In the genomic region with DNA sequence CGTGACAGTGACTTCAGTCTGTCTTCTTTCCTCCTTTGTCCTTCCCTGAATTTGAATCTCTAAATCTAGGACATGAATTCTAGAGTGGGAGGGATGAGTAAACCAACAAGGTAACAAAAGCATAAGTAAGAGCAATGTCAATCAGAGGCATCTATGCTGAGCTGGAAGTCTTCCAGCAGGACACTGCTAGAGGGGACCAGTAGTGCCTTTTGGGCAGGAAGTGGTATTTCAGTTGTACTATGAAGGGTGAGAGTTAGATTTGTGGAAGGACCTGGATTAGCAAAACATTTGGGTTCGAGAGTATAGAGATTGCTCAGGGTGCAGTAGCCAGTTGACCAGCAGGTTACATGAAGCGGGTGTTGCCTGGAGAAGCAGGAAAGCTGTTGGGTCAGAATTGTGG, we compare ENCODE assay signal across 21 cellular contexts. TPM values are rescaled to one million over a fixed set of nuclear protein-coding genes. Genes with fewer than 3 reads are reported as not detected.
DNase-seq lines count a peak whose midpoint lies in the region; ATAC-seq, FAIRE-seq and TF ChIP-seq lines count a peak whose summit lies in the region.
"Had no signal": no experiment of that assay in that cellular context is flagged by ENCODE, and none has a peak within 500 bp of the region (broad histone marks: within the 10 kb centered on the region; RNA-seq: fewer than 3 reads in every experiment).

No MANE protein-coding gene starts in this region.

- peaks cover 7% of the 10 kb centered on the region for H3K4me1 ChIP-seq in Karpas-422 (ENCODE audit: low read length)

- peaks cover 7% of the 10 kb centered on the region for H3K4me1 Mint-ChIP-seq in activated CD8-positive, alpha-beta memory T cell treated with anti-CD3 and anti-CD28 coated beads, Interleukin-2, amount 10 ng/mL, durations not matched to agents 7 days and 5 days
- peaks cover 4% of the 10 kb centered on the region for H3K4me1 Mint-ChIP-seq in nephron progenitor cell
- H3K4me1 Mint-ChIP-seq: CD4-positive, CD25-positive, alpha-beta regulatory T cell had no signal

- no peak overlapping the region for H3K27ac Mint-ChIP-seq in activated CD8-positive, alpha-beta memory T cell treated with anti-CD3 and anti-CD28 coated beads, Interleukin-2, amount 10 ng/mL, durations not matched to agents 7 days and 5 days
- H3K27ac Mint-ChIP-seq in nephron progenitor cell, result peak overlapping the region; percentile 6
- H3K27ac Mint-ChIP-seq: CD4-positive, CD25-positive, alpha-beta regulatory T cell; H9; IgD-negative memory B cell had no signal

- peak overlapping the region; percentile 60; the same call in 1 of the 2 replicates for H2AFZ ChIP-seq in Karpas-422 (ENCODE audit: low read length)

- CTCF ChIA-PET in activated CD8-positive, alpha-beta memory T cell treated with anti-CD3 and anti-CD28 coated beads, Interleukin-2, amount 10 ng/mL, durations not matched to agents 7 days and 5 days (lab: Charles Lee), result interaction anchor here (1.1 to 2.0 kb wide), 3 partner anchors 42 to 201 kb away, joined by 3 to 11 read pairs (median 3); no protein-coding TSS in a partner anchor

- no peaks in the 10 kb centered on the region for H3K9me2 ChIP-seq in Karpas-422 (replicated peaks; ENCODE audit: insufficient read depth, low read length)

- H3K27me3 ChIP-seq in Karpas-422 (ENCODE audit: low read length), result no peaks in the 10 kb centered on the region
- H3K27me3 ChIP-seq: BLaER1 treated with 17β-estradiol and CSF1 and Interleukin-3, amounts not matched to agents 10 nM and 100 nM had no signal

- ATAC-seq in activated CD8-positive, alpha-beta memory T cell treated with anti-CD3 and anti-CD28 coated beads, Interleukin-2, amount 10 ng/mL, durations not matched to agents 7 days and 5 days, result peak; percentile 70
- ATAC-seq in GM19328 (IDR thresholded peaks at IDR 0.05; ENCODE audit: unreplicated experiment) (no peak), GM18520 (IDR thresholded peaks at IDR 0.05; ENCODE audit: unreplicated experiment) (no peak)

- H3K9me3 Mint-ChIP-seq in activated CD8-positive, alpha-beta memory T cell treated with anti-CD3 and anti-CD28 coated beads, Interleukin-2, amount 10 ng/mL, durations not matched to agents 7 days and 5 days (ENCODE audit: low read depth), result no peaks in the 10 kb centered on the region
- H3K9me3 Mint-ChIP-seq in nephron progenitor cell, result no peaks in the 10 kb centered on the region
- H3K9me3 Mint-ChIP-seq: CD4-positive, CD25-positive, alpha-beta regulatory T cell; H9; IgD-negative memory B cell had no signal

- DNase-seq in activated CD8-positive, alpha-beta memory T cell treated with anti-CD3 and anti-CD28 coated beads, Interleukin-2, amount 10 ng/mL, durations not matched to agents 7 days and 5 days, result peak; percentile 47
- DNase-seq in activated CD8-positive, alpha-beta memory T cell treated with anti-CD3 and anti-CD28 coated beads for 24 hours, result no peak
- DNase-seq in GM12892 (ENCODE audit: insufficient read length) (no peak), Karpas-422 (no peak), nephron progenitor cell (no peak), NCI-H2227 (lab: John Stamatoyannopoulos, UW; ENCODE audit: unreplicated experiment) (no peak)
- DNase-seq: 8988T, AML-193, Calu3, DMS 273 treated with DMSO at 0.1 percent for 48 hours, EL, GOT3, H9 had no signal

- peak; percentile 72 for FAIRE-seq in GM12892 (lab: Jason Lieb, UNC)
- FAIRE-seq: G401.6 had no signal

- no peak for TF ChIP-seq CTCF in nephron progenitor cell (IDR thresholded peaks at IDR 0.05)

- no peaks in the 10 kb centered on the region for H3K79me2 ChIP-seq in Karpas-422 (ENCODE audit: low read length)

- H3K4me2 ChIP-seq in Karpas-422 (ENCODE audit: low read depth, low read length, poor library complexity, severe bottlenecking), result no peak overlapping the region
- H3K4me2 ChIP-seq: KMS-11 had no signal

- no peaks in the 10 kb centered on the region for H3K36me3 ChIP-seq in Karpas-422 (ENCODE audit: insufficient read depth, low read length)
- H3K36me3 ChIP-seq: BLaER1 treated with 17β-estradiol and CSF1 and Interleukin-3, amounts not matched to agents 10 nM and 100 nM had no signal

- no peaks in the 10 kb centered on the region for H3K9me3 ChIP-seq in Karpas-422 (ENCODE audit: low read length)
- H3K9me3 ChIP-seq: BLaER1 treated with 17β-estradiol and CSF1 and Interleukin-3, amounts not matched to agents 10 nM and 100 nM had no signal

- H4K20me1 ChIP-seq in Karpas-422 (ENCODE audit: insufficient read depth, low read depth, low read length), result no peaks in the 10 kb centered on the region
- H4K20me1 ChIP-seq: BLaER1 treated with 17β-estradiol and CSF1 and Interleukin-3, amounts not matched to agents 10 nM and 100 nM had no signal

- TF ChIP-seq POLR2A in GM12892 (IDR thresholded peaks at IDR 0.05; ENCODE audit: low read depth, low read length), result no peak

- H3K9ac ChIP-seq in Karpas-422 (ENCODE audit: low read length), result no peak overlapping the region
- H3K9ac ChIP-seq: BLaER1 treated with 17β-estradiol and CSF1 and Interleukin-3, amounts not matched to agents 10 nM and 100 nM; KMS-11 had no signal

- no peak overlapping the region for H3K4me3 ChIP-seq in Karpas-422 (ENCODE audit: low read length)
- H3K4me3 ChIP-seq: BLaER1 treated with 17β-estradiol and CSF1 and Interleukin-3, amounts not matched to agents 10 nM and 100 nM had no signal

- no peak overlapping the region for H3K27ac ChIP-seq in Karpas-422 (ENCODE audit: low read length)
- H3K27ac ChIP-seq: BLaER1 treated with 17β-estradiol and CSF1 and Interleukin-3, amounts not matched to agents 10 nM and 100 nM; KMS-11 had no signal

- H3K36me3 Mint-ChIP-seq in activated CD8-positive, alpha-beta memory T cell treated with anti-CD3 and anti-CD28 coated beads, Interleukin-2, amount 10 ng/mL, durations not matched to agents 7 days and 5 days, result no peaks in the 10 kb centered on the region
- no peaks in the 10 kb centered on the region for H3K36me3 Mint-ChIP-seq in nephron progenitor cell (ENCODE audit: low read depth)
- H3K36me3 Mint-ChIP-seq: CD4-positive, CD25-positive, alpha-beta regulatory T cell; IgD-negative memory B cell had no signal

- H3K4me3 Mint-ChIP-seq in activated CD8-positive, alpha-beta memory T cell treated with anti-CD3 and anti-CD28 coated beads, Interleukin-2, amount 10 ng/mL, durations not matched to agents 7 days and 5 days, result no peak overlapping the region
- no peak overlapping the region for H3K4me3 Mint-ChIP-seq in nephron progenitor cell
- H3K4me3 Mint-ChIP-seq: CD4-positive, CD25-positive, alpha-beta regulatory T cell; H9; IgD-negative memory B cell had no signal

- H3K27me3 Mint-ChIP-seq in activated CD8-positive, alpha-beta memory T cell treated with anti-CD3 and anti-CD28 coated beads, Interleukin-2, amount 10 ng/mL, durations not matched to agents 7 days and 5 days, result peaks cover 3% of the 10 kb centered on the region
- H3K27me3 Mint-ChIP-seq in nephron progenitor cell (ENCODE audit: low read depth, poor library complexity), result peaks cover 11% of the 10 kb centered on the region
- H3K27me3 Mint-ChIP-seq: IgD-negative memory B cell had no signal

RNA-seq across cellular contexts. Expression of gene MEI1, which starts 40.3 kb away (rescaled TPM):
- 10 to 100 TPM; 37.3 to 45.9 TPM for total RNA-seq in activated CD8-positive, alpha-beta memory T cell treated with anti-CD3 and anti-CD28 coated beads, Interleukin-2, amount 10 ng/mL, durations not matched to agents 7 days and 5 days
- polyA plus RNA-seq in GM12892 (2012; ENCODE audit: missing spikeins), result 48.9 TPM
- 4.9 and 8.2 TPM in 2 replicates for total RNA-seq in Karpas-422 (2014; rRNA removed; shearing (Covaris generic); ENCODE audit: low replicate concordance)
- total RNA-seq: HT-29 had no signal

RNA-seq across cellular contexts. Expression of gene SNU13, which starts 50.9 kb away (rescaled TPM):
- total RNA-seq in activated CD8-positive, alpha-beta memory T cell treated with anti-CD3 and anti-CD28 coated beads, Interleukin-2, amount 10 ng/mL, durations not matched to agents 7 days and 5 days, result 100 to 1,000 TPM; 176 to 193 TPM
- polyA plus RNA-seq in GM12892 (2012; ENCODE audit: missing spikeins), result 140 TPM
- total RNA-seq in Karpas-422 (2014; rRNA removed; shearing (Covaris generic); ENCODE audit: low replicate concordance), result 148 and 185 TPM in 2 replicates
